ENCODE assay signal across 18 cellular contexts in the genomic region with DNA sequence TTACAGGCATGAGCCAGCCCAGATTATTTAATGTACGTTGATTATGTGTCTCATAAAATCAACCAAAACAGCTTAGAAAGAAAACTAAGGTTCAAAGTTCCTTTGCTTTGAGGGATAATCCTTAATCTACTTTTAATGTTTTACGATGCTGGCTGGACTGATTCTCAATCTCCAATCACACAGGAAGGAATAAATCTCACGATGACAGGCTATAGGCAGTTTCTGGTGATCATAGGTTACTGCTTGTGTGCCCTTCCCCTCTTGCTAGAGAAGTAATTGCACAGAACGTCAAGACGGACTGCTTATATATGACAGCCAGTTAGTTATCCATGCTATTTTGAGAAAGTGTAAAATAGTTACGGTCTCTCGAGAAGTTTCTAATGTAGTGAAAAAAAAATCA. TPM values are rescaled to one million over a fixed set of nuclear protein-coding genes. Genes with fewer than 3 reads are reported as not detected.
DNase-seq lines count a peak whose midpoint lies in the region; ATAC-seq and TF ChIP-seq lines count a peak whose summit lies in the region.
"Had no signal": no experiment of that assay in that cellular context is flagged by ENCODE, and none has a peak within 500 bp of the region (broad histone marks: within the 10 kb centered on the region; RNA-seq: fewer than 3 reads in every experiment).

No MANE protein-coding gene starts in this region.

- no peaks in the 10 kb centered on the region for H3K27me3 Mint-ChIP-seq in nephron (ENCODE audit: low read depth)
- H3K27me3 Mint-ChIP-seq: CD4-positive, alpha-beta memory T cell had no signal

- no peak for TF ChIP-seq CTCF in nephron (IDR thresholded peaks at IDR 0.05; ENCODE audit: unreplicated experiment in 3 of 3)

- H3K4me3 Mint-ChIP-seq in nephron = no peak overlapping the region
- H3K4me3 Mint-ChIP-seq: CD14-positive monocyte; CD4-positive, alpha-beta memory T cell; GM23338 had no signal

- H3K27ac Mint-ChIP-seq in nephron = peak overlapping the region in 2 of 3 experiments; percentile 57 to 81
- H3K27ac Mint-ChIP-seq: CD14-positive monocyte, GM23338 had no signal

- peak; percentile 95 for ATAC-seq in left colon
- no peak for ATAC-seq in HG03095 (IDR thresholded peaks at IDR 0.05; ENCODE audit: unreplicated experiment)
- ATAC-seq: A549, GM23338, HCT116 had no signal

- DNase-seq in NCI-H82 (lab: John Stamatoyannopoulos, UW) (peak; percentile 28), NCI-H82 treated with DMSO at 0.1 percent for 48 hours (lab: John Stamatoyannopoulos, UW; ENCODE audit: unreplicated experiment) (no peak), left colon (no peak), anterior cingulate cortex (lab: John Stamatoyannopoulos, UW) (no peak), globus pallidus (ENCODE audit: low spot score) (no peak), NCI-H1436 (lab: John Stamatoyannopoulos, UW) (no peak)
- DNase-seq: CD4-positive, alpha-beta memory T cell; DMS153; DMS79; GF-D8; H7 had no signal

- intact Hi-C loops in left colon (cut with DNase I, micrococcal nuclease) = no loop called here

- H3K4me1 Mint-ChIP-seq in nephron = no peaks in the 10 kb centered on the region
- H3K4me1 Mint-ChIP-seq: CD4-positive, alpha-beta memory T cell; GM23338 had no signal

- no peaks in the 10 kb centered on the region for H3K9me3 Mint-ChIP-seq in nephron
- H3K9me3 Mint-ChIP-seq: CD14-positive monocyte, GM23338 had no signal

- H3K36me3 Mint-ChIP-seq in nephron (ENCODE audit: low read depth) = peaks cover 75% of the 10 kb centered on the region

RNA-seq across cellular contexts. Expression of a gene that starts 43.1 kb away (rescaled TPM):
- total RNA-seq in left colon = 1 to 10 TPM; 2.0 to 2.2 TPM
- total RNA-seq: HT-29 had no signal
